ENCODE assay signal across 1 cellular context in the genomic region with DNA sequence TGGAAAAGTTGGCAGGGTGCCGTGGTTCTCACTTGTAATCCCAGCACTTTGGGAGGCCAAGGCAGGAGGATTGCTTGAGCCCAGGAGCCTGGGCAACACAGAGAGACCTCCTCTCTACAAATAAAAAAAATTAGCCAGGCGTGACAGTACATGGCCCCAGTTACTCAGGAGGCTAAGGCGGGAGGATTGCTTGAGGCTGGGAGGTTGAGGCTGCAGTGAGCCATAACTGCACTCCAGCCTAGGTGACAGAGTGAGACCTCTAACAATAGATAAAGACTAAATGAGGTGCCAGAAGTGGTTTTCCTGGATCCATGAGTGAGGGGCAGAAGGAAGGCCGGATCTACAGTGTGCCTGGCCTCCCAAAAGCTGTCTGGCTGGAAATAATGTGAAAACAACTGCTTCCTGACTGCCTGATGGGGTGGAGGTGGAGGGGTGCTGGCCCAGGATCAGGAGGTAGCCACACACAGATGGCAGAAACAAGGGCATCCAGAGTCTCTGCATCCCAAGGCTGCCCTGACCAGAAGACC.
A peak's percentile ranks its signal among the peaks of the same experiment; 100 is the strongest.
TF ChIP-seq lines count a peak whose summit lies in the region.

No MANE protein-coding gene starts in this region.

TF ChIP-seq in K562, 482 proteins besides CTCF, POLR2A, EP300 and RAD21:
- TF ChIP-seq RBFOX2 (IDR thresholded peaks at IDR 0.05; ENCODE audit: low read depth, low read length) (0 out of 2 replicates have a peak, but pooled peaks have one; percentile 20), ZNF384 (IDR thresholded peaks at IDR 0.05; ENCODE audit: low read depth, low read length) (no peak)
